In the genomic region with DNA sequence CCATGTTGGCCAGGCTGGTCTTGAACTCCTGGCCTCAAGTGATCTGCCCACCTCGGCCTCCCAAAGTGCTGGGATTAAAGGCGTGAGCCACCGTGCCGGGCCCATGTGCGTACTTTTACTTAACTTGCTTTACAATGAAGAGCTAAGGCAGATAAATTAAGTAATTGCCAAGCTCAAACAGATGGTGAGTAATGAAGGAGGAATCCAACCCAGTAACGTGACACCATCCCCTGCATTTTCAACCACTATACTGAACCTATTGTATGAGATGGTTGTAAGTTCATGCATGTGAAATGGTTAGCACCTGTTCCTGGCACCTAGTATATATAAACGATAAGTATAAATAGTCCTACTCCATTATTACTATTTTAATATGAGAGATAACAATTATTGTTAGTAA, we compare ENCODE assay signal across 18 cellular contexts.
DNase-seq lines count a peak whose midpoint lies in the region; ATAC-seq, FAIRE-seq and TF ChIP-seq lines count a peak whose summit lies in the region.
"Had no signal": no experiment of that assay in that cellular context is flagged by ENCODE, and none has a peak within 500 bp of the region (broad histone marks: within the 10 kb centered on the region; RNA-seq: fewer than 3 reads in every experiment).

No MANE protein-coding gene starts in this region.

- TF ChIP-seq CTCF in choroid plexus epithelial cell (conservative IDR thresholded peaks at IDR 0.05; ENCODE audit: low read depth, low read length) = no peak

- DNase-seq in COLO668 (lab: John Stamatoyannopoulos, UW; ENCODE audit: unreplicated experiment) (peak; percentile 54), NCI-H1105 (lab: John Stamatoyannopoulos, UW) (peak; percentile 15), NCI-H82 treated with DMSO at 0.1 percent for 48 hours (lab: John Stamatoyannopoulos, UW; ENCODE audit: unreplicated experiment) (peak; percentile 91), choroid plexus epithelial cell (ENCODE audit: low read depth) (peak; percentile 7), frontal cortex (ENCODE audit: low spot score in 2 of 2) (no peak)
- DNase-seq in central memory CD4-positive, alpha-beta T cell = no peak
- DNase-seq: activated CD4-positive, alpha-beta T cell treated with anti-CD3 and anti-CD28 coated beads for 4 hours; activated CD8-positive, alpha-beta memory T cell treated with anti-CD3 and anti-CD28 coated beads, Interleukin-2, amount 50 U/mL, for 48 hours; CD4-positive, alpha-beta memory T cell; IMR-90; MV-4-11; RPMI8226; stimulated activated CD4-positive, alpha-beta T cell treated with anti-CD3 and anti-CD28 coated beads, Interleukin-12 subunit alpha, Interleukin-12 subunit beta, amount 100 ng/mL, for 4 hours; stomach had no signal

- no peak for FAIRE-seq in frontal cortex (lab: Jason Lieb, UNC)

- H3K4me3 ChIP-seq in choroid plexus epithelial cell (ENCODE audit: low read depth, low read length) = no peak overlapping the region
- H3K4me3 ChIP-seq: ascending aorta, prostate gland, stomach had no signal

- ATAC-seq in GM21723 (IDR thresholded peaks at IDR 0.05; ENCODE audit: unreplicated experiment) (no peak), GM21515 (IDR thresholded peaks at IDR 0.05; ENCODE audit: unreplicated experiment) (no peak)

Comparison
In these comparisons a context has a peak if more than half of its experiments do, and no peak if none do; other contexts are left out.
1. DNase-seq: peak in COLO668 (single experiment), NCI-H1105 (single experiment), NCI-H82 treated with DMSO at 0.1 percent for 48 hours (single experiment) and choroid plexus epithelial cell (single experiment); none in central memory CD4-positive, alpha-beta T cell (single experiment) and frontal cortex (0 of 2).